Comparison of ENCODE assay signal across 7 cellular contexts in the genomic region with DNA sequence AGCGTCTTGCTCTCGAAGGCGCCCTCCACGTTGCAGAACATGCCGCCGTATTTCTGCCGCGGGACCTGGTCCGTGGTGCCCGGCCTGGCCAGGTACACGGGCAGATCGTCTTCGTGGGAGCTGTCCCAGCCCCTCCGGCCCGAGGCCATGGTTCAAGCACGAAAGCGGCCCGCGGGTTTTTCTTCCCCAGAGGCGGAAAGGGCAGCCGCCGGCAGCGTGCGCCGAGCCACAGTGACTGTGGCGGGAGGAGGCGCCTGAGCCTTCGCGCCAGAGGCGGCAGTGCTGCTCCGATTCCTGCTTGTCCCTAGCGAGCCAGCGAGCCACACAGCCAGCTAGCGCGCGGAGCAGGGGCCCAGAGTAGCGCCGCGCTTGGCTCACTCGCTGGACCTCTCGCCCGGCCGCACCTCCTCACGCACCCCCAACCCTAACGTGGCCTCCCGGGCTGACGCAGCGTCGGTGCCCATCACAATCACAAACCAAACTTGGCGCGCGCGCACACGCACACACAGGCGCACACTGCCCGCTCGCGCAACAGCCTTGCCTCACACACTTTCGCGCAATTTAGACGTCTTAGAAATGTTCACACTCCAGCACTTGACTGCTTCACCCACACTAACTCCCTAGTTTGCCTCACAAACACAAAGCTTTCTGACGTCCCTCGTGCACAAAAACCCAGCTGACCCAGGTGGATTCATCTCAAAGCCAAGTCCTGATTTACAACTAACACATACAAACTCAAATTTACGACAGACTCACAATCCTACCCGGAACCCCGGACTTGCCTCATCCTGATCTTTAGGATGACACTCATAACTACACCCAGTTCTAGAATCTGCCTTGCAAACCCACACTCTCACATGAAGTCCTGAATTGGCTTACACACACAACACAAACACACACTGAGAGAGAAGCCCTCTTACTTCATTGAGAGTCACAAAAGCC. TPM values are rescaled to one million over a fixed set of nuclear protein-coding genes. Genes with fewer than 3 reads are reported as not detected.
DNase-seq lines count a peak whose midpoint lies in the region; ATAC-seq and TF ChIP-seq lines count a peak whose summit lies in the region.

A gene (minus strand): TSS at position 359 of the 942 bp plus-strand sequence. CDS start 210 bp downstream, at position 149.

- H3K4me1 ChIP-seq in heart left ventricle = peaks cover 0 to 20% (median 8%) of the 10 kb centered on the region in 12 donors

- peak in 1 of 2 donors; percentile 45 for TF ChIP-seq POLR2A in heart left ventricle (IDR thresholded peaks at IDR 0.05)

- peak within 1 kb of the TSS; percentile 42 to 84 (median 66) for H3K4me3 ChIP-seq in heart left ventricle

- peak within 1 kb of the TSS; percentile 92 for H3K27ac Mint-ChIP-seq in osteocyte (ENCODE audit: unreplicated experiment)

- peak within 1 kb of the TSS; percentile 90 for H3K4me3 Mint-ChIP-seq in osteocyte (ENCODE audit: unreplicated experiment)

- 1 to 3% (median 2%) methylated on average over 66 of the region's 66 CpGs for WGBS in adipose tissue, 3 donors
- WGBS in heart left ventricle, 4 donors = 3 to 9% (median 3%) methylated on average over 20 to 66 of the region's 66 CpGs

- TF ChIP-seq CTCF in GM13977 (IDR thresholded peaks at IDR 0.05; ENCODE audit: extremely low read depth, insufficient read depth, missing control alignments) (no peak), heart left ventricle (IDR thresholded peaks at IDR 0.05) (peak in 11 of 12 donors; percentile 6 to 64 (median 36)), osteocyte (IDR thresholded peaks at IDR 0.05) (peak; percentile 53)

- H3K27ac ChIP-seq in adipose tissue (ENCODE audit: low read depth, low read length) (peak within 1 kb of the TSS; percentile 29), heart left ventricle (peak within 1 kb of the TSS; percentile 34 to 91 (median 76))

- H3K9me3 ChIP-seq in heart left ventricle = no peaks in the 10 kb centered on the region

- ATAC-seq in heart left ventricle (peak; percentile 80 to 97 (median 95)), HG03095 (IDR thresholded peaks at IDR 0.05; ENCODE audit: unreplicated experiment) (no peak)

- no peaks in the 10 kb centered on the region for H3K36me3 Mint-ChIP-seq in osteocyte (ENCODE audit: unreplicated experiment)

- H3K27me3 ChIP-seq in heart left ventricle = peaks cover 0 to 25% (median 0%) of the 10 kb centered on the region in 9 donors

- no peaks in the 10 kb centered on the region for H3K36me3 ChIP-seq in heart left ventricle

- intact Hi-C loops in heart left ventricle (cut with DNase I) = loop anchor here in 7 of 10 donors (1.0 to 10.0 kb wide), 8 partner anchors 38 to 67 kb away; no protein-coding TSS in a partner anchor

- peaks cover 27% of the 10 kb centered on the region for H3K4me1 Mint-ChIP-seq in osteocyte (ENCODE audit: unreplicated experiment)

- peak; percentile 28 for DNase-seq in GM13977 (ENCODE audit: low spot score)
- peak; percentile 77 for DNase-seq in NCI-H146 (lab: John Stamatoyannopoulos, UW)
- DNase-seq in heart left ventricle = peak; percentile 72 to 86 (median 82)
- DNase-seq in osteocyte (ENCODE audit: extremely low spot score, unreplicated experiment) = peak; percentile 91
- DNase-seq in LoVo (ENCODE audit: low spot score) = no peak

- in situ Hi-C loops in GM13977 (cut with MboI; ENCODE audit: low pct_unique_long_range_greater_than_20kb, low sequenced_read_pairs, unreplicated experiment) = no loop called here

- H3K27me3 Mint-ChIP-seq in osteocyte (ENCODE audit: unreplicated experiment) = no peaks in the 10 kb centered on the region

- no peaks in the 10 kb centered on the region for H3K9me3 Mint-ChIP-seq in osteocyte (ENCODE audit: unreplicated experiment)

RNA-seq across cellular contexts. Expression of the gene that starts here (rescaled TPM):
- polyA plus RNA-seq in adipose tissue (10 to 100 TPM in 2 of 3 donors, 1 to 10 TPM in 1; 3.8 to 77.3 (median 31.8) TPM), heart left ventricle (10 to 100 TPM in 1 of 2 donors, 1 to 10 TPM in 1; 7.9 to 20.6 TPM)
- total RNA-seq in heart left ventricle (10 to 100 TPM; 13.7 to 54.7 (median 25.0) TPM), osteocyte (84.1 and 88.0 TPM in 2 replicates)
